8 cellular contexts compared by ENCODE assay signal in genomic region chr9:96137666-96138429, GRCh38.
DNase-seq lines count a peak whose midpoint lies in the region; ATAC-seq, FAIRE-seq and TF ChIP-seq lines count a peak whose summit lies in the region.

No MANE protein-coding gene starts in this region.

- peak overlapping the region; percentile 28; the same call in 1 of the 2 replicates for H3K9ac ChIP-seq in iPS-20b (ENCODE audit: low read depth, low read length)

- DNase-seq in A549 (ENCODE audit: low read depth in 1 of 2, low spot score in 1 of 2): no peak
- DNase-seq in NCI-H2171 treated with DMSO at 0.1 percent for 48 hours (lab: John Stamatoyannopoulos, UW): no peak
- no peak for DNase-seq in retina
- DNase-seq in 8988T: no peak
- no peak for DNase-seq in GM12891 (ENCODE audit: insufficient read length, low spot score)

- WGBS in A549 (ENCODE audit: missing lambda C conversion rate): 85% methylated on average over 6 of the region's 6 CpGs

- peaks cover 43% of the 10 kb centered on the region for H3K4me1 ChIP-seq in A549
- H3K4me1 ChIP-seq in iPS-20b (ENCODE audit: insufficient read depth, low read length): peaks cover 14% of the 10 kb centered on the region

- CTCF ChIA-PET in A549 (lab: Yijun Ruan, JAX): interaction anchor here (1.0 to 1.2 kb wide), 2 partner anchors 10 to 16 kb away, joined by 3 read pairs; no protein-coding TSS in a partner anchor

- FAIRE-seq in A549 (lab: Jason Lieb, UNC) (no peak), GM12891 (lab: Jason Lieb, UNC) (no peak)

- POLR2A ChIA-PET in A549 (lab: Yijun Ruan, JAX): no interaction called here

- no peaks in the 10 kb centered on the region for H3K27me3 ChIP-seq in iPS-20b (ENCODE audit: insufficient read depth, low read length)

- no peaks in the 10 kb centered on the region for H3K9me3 ChIP-seq in A549
- H3K9me3 ChIP-seq in iPS-20b (ENCODE audit: insufficient read depth, low read depth, low read length): no peaks in the 10 kb centered on the region

- no peaks in the 10 kb centered on the region for H3K36me3 ChIP-seq in iPS-20b (ENCODE audit: insufficient read depth, low read depth, low read length)

- peak overlapping the region; percentile 50 for H3K4me2 ChIP-seq in A549

- no peak overlapping the region for H3K4me3 ChIP-seq in A549
- peak overlapping the region; percentile 29; the same call in 1 of the 2 replicates for H3K4me3 ChIP-seq in iPS-20b (ENCODE audit: low read length)

- TF ChIP-seq POLR2A in A549 (IDR thresholded peaks at IDR 0.05; ENCODE audit: low read length) (no peak), GM12891 (IDR thresholded peaks at IDR 0.05; ENCODE audit: low read depth, low read length) (no peak)

- TF ChIP-seq EP300 in A549 (IDR thresholded peaks at IDR 0.05): no peak

- H3K27ac ChIP-seq in A549: peak overlapping the region; percentile 44 to 48; a peak in 5 of 6 replicates
- no peak overlapping the region for H3K27ac ChIP-seq in iPS-20b (ENCODE audit: low read length)

- ATAC-seq in A549: no peak
- peak; percentile 23 for ATAC-seq in GM21360 (IDR thresholded peaks at IDR 0.05; ENCODE audit: unreplicated experiment)
- ATAC-seq in HG03571 (IDR thresholded peaks at IDR 0.05; ENCODE audit: unreplicated experiment): peak; percentile 23

- TF ChIP-seq CTCF in A549 (IDR thresholded peaks at IDR 0.05): no peak

- TF ChIP-seq RAD21 in A549 (conservative IDR thresholded peaks at IDR 0.05 in 1 of 2, IDR thresholded peaks at IDR 0.05 in 1 of 2): no peak

TF ChIP-seq in A549, 52 proteins besides CTCF, POLR2A, EP300 and RAD21 (continues in another document):
- no peak for TF ChIP-seq CHD4 (IDR thresholded peaks at IDR 0.05; ENCODE audit: borderline replicate concordance)
- TF ChIP-seq, protein P1, sequence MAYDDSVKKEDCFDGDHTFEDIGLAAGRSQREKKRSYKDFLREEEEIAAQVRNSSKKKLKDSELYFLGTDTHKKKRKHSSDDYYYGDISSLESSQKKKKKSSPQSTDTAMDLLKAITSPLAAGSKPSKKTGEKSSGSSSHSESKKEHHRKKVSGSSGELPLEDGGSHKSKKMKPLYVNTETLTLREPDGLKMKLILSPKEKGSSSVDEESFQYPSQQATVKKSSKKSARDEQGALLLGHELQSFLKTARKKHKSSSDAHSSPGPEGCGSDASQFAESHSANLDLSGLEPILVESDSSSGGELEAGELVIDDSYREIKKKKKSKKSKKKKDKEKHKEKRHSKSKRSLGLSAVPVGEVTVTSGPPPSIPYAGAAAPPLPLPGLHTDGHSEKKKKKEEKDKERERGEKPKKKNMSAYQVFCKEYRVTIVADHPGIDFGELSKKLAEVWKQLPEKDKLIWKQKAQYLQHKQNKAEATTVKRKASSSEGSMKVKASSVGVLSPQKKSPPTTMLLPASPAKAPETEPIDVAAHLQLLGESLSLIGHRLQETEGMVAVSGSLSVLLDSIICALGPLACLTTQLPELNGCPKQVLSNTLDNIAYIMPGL (CRISPR knock-in tag; IDR thresholded peaks at IDR 0.05; ENCODE audit: borderline replicate concordance): no peak
- no peak for TF ChIP-seq FOSL2 (IDR thresholded peaks at IDR 0.05)
- no peak for TF ChIP-seq FOSL2 (CRISPR knock-in tag; IDR thresholded peaks at IDR 0.05)
- TF ChIP-seq POLR2AphosphoS2 (conservative IDR thresholded peaks at IDR 0.05; ENCODE audit: low read length): no peak
- no peak for TF ChIP-seq RARB (CRISPR knock-in tag; IDR thresholded peaks at IDR 0.05)
- no peak for TF ChIP-seq RFX5 (IDR thresholded peaks at IDR 0.05)
- no peak for TF ChIP-seq MYC (IDR thresholded peaks at IDR 0.05; ENCODE audit: borderline replicate concordance, low read length)
- TF ChIP-seq, protein P2, sequence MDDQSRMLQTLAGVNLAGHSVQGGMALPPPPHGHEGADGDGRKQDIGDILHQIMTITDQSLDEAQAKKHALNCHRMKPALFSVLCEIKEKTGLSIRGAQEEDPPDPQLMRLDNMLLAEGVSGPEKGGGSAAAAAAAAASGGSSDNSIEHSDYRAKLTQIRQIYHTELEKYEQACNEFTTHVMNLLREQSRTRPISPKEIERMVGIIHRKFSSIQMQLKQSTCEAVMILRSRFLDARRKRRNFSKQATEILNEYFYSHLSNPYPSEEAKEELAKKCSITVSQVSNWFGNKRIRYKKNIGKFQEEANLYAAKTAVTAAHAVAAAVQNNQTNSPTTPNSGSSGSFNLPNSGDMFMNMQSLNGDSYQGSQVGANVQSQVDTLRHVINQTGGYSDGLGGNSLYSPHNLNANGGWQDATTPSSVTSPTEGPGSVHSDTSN (IDR thresholded peaks at IDR 0.05): no peak
- no peak for TF ChIP-seq ZFP36 (IDR thresholded peaks at IDR 0.05; ENCODE audit: borderline replicate concordance, partially characterized antibody)
- TF ChIP-seq, protein P3, sequence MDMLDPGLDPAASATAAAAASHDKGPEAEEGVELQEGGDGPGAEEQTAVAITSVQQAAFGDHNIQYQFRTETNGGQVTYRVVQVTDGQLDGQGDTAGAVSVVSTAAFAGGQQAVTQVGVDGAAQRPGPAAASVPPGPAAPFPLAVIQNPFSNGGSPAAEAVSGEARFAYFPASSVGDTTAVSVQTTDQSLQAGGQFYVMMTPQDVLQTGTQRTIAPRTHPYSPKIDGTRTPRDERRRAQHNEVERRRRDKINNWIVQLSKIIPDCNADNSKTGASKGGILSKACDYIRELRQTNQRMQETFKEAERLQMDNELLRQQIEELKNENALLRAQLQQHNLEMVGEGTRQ (IDR thresholded peaks at IDR 0.05): no peak
- no peak for TF ChIP-seq KDM5A (IDR thresholded peaks at IDR 0.05)
- TF ChIP-seq BHLHE40 (IDR thresholded peaks at IDR 0.05; ENCODE audit: low read depth, low read length): no peak
- no peak for TF ChIP-seq CEBPB (IDR thresholded peaks at IDR 0.05)
- TF ChIP-seq MAZ (IDR thresholded peaks at IDR 0.05; ENCODE audit: borderline replicate concordance, low read depth, low read length): no peak

TF ChIP-seq in GM12891, 5 proteins besides CTCF, POLR2A, EP300 and RAD21:
- TF ChIP-seq SPI1 (IDR thresholded peaks at IDR 0.05; ENCODE audit: low read depth, low read length) (no peak), TAF1 (IDR thresholded peaks at IDR 0.05; ENCODE audit: low read depth, low read length) (no peak), POLR2AphosphoS5 (IDR thresholded peaks at IDR 0.05; ENCODE audit: low read depth, low read length) (no peak), POU2F2 (IDR thresholded peaks at IDR 0.05; ENCODE audit: low read depth, low read length) (no peak), PAX5 (IDR thresholded peaks at IDR 0.05; ENCODE audit: insufficient read depth, low read length, severe bottlenecking) (no peak)

Comparison
In these comparisons a context has a peak if more than half of its experiments do, and no peak if none do; other contexts are left out.
1. ATAC-seq: peak in GM21360 (single experiment) and HG03571 (single experiment); none in A549 (0 of 2).